1 cellular context compared by ENCODE assay signal in genomic region chr16:57808589-57808988, GRCh38.
A peak's percentile ranks its signal among the peaks of the same experiment; 100 is the strongest.
TF ChIP-seq lines count a peak whose summit lies in the region.

No MANE protein-coding gene starts in this region.

TF ChIP-seq in A549, 52 proteins besides CTCF, POLR2A, EP300 and RAD21 (continued from another document):
- TF ChIP-seq RCOR1 (IDR thresholded peaks at IDR 0.05; ENCODE audit: low read depth, low read length): no peak
- TF ChIP-seq ATOH8 (CRISPR knock-in tag; IDR thresholded peaks at IDR 0.05; ENCODE audit: low read depth): peak; percentile 80
- 0 out of 2 replicates have a peak, but pooled peaks have one; percentile 64 for TF ChIP-seq FOXS1 (CRISPR knock-in tag; IDR thresholded peaks at IDR 0.05)
- no peak for TF ChIP-seq REST (IDR thresholded peaks at IDR 0.05)
- TF ChIP-seq TFCP2L1 (CRISPR knock-in tag; IDR thresholded peaks at IDR 0.05): 0 out of 2 replicates have a peak, but pooled peaks have one; percentile 10
- no peak for TF ChIP-seq SMC3 (IDR thresholded peaks at IDR 0.05)
- TF ChIP-seq CEBPB (IDR thresholded peaks at IDR 0.05): no peak
- no peak for TF ChIP-seq HES2 (IDR thresholded peaks at IDR 0.05)
- no peak for TF ChIP-seq CHD2 (IDR thresholded peaks at IDR 0.05; ENCODE audit: low read length, partially characterized antibody)
- no peak for TF ChIP-seq CBX8 (IDR thresholded peaks at IDR 0.05)
- TF ChIP-seq PHF8 (IDR thresholded peaks at IDR 0.05; ENCODE audit: borderline replicate concordance, low read depth): no peak
- no peak for TF ChIP-seq ESRRA (IDR thresholded peaks at IDR 0.05; ENCODE audit: borderline replicate concordance, low read length)
- TF ChIP-seq JUN (IDR thresholded peaks at IDR 0.05): no peak
- TF ChIP-seq ELK1 (IDR thresholded peaks at IDR 0.05; ENCODE audit: low read depth, low read length): no peak
- no peak for TF ChIP-seq MAFK (IDR thresholded peaks at IDR 0.05; ENCODE audit: partially characterized antibody)
- peak; percentile 98 for TF ChIP-seq HOXB13 (CRISPR knock-in tag; IDR thresholded peaks at IDR 0.05; ENCODE audit: low read depth)
- peak; percentile 88; the same call in 1 of the 2 replicates for TF ChIP-seq EHF (CRISPR knock-in tag; IDR thresholded peaks at IDR 0.05)
- no peak for TF ChIP-seq ZC3H11A (IDR thresholded peaks at IDR 0.05)
- TF ChIP-seq CBX2 (IDR thresholded peaks at IDR 0.05; ENCODE audit: borderline replicate concordance, low read depth): no peak
- no peak for TF ChIP-seq EHMT2 (IDR thresholded peaks at IDR 0.05; ENCODE audit: low read depth)
- peak; percentile 81 for TF ChIP-seq HOXA7 (CRISPR knock-in tag; IDR thresholded peaks at IDR 0.05)
- no peak for TF ChIP-seq FOSL2 (IDR thresholded peaks at IDR 0.05)
- no peak; the same call in 1 of the 2 replicates for TF ChIP-seq FOSL2 (CRISPR knock-in tag; IDR thresholded peaks at IDR 0.05)
- no peak for TF ChIP-seq SREBF2 (IDR thresholded peaks at IDR 0.05)
- TF ChIP-seq MYC (IDR thresholded peaks at IDR 0.05; ENCODE audit: borderline replicate concordance, low read length): no peak
- TF ChIP-seq KDM5A (IDR thresholded peaks at IDR 0.05): no peak
- TF ChIP-seq HMGXB4 (CRISPR knock-in tag; IDR thresholded peaks at IDR 0.05; ENCODE audit: borderline replicate concordance): no peak
- no peak for TF ChIP-seq USF2 (IDR thresholded peaks at IDR 0.05)
- no peak for TF ChIP-seq NPAS2 (CRISPR knock-in tag; IDR thresholded peaks at IDR 0.05; ENCODE audit: borderline replicate concordance)
- TF ChIP-seq HEYL (CRISPR knock-in tag; IDR thresholded peaks at IDR 0.05): peak; percentile 91
- peak; percentile 91; the same call in 1 of the 2 replicates for TF ChIP-seq ZNF302 (CRISPR knock-in tag; IDR thresholded peaks at IDR 0.05)
- no peak for TF ChIP-seq MAZ (IDR thresholded peaks at IDR 0.05; ENCODE audit: borderline replicate concordance, low read depth, low read length)
- TF ChIP-seq POLR2AphosphoS2 (conservative IDR thresholded peaks at IDR 0.05; ENCODE audit: low read length): no peak
- TF ChIP-seq HDAC2 (IDR thresholded peaks at IDR 0.05): no peak
- TF ChIP-seq BCL3 (IDR thresholded peaks at IDR 0.05): no peak
- TF ChIP-seq GATA3 (IDR thresholded peaks at IDR 0.05; ENCODE audit: borderline replicate concordance): no peak
- 0 out of 2 replicates have a peak, but pooled peaks have one; percentile 66 for TF ChIP-seq CHD4 (IDR thresholded peaks at IDR 0.05; ENCODE audit: borderline replicate concordance)
- peak; percentile 84 for TF ChIP-seq FOSB (CRISPR knock-in tag; IDR thresholded peaks at IDR 0.05)
- TF ChIP-seq TP53 (CRISPR knock-in tag; IDR thresholded peaks at IDR 0.05): peak; percentile 37; the same call in 1 of the 2 replicates
- 0 out of 2 replicates have a peak, but pooled peaks have one; percentile 17 for TF ChIP-seq RARB (CRISPR knock-in tag; IDR thresholded peaks at IDR 0.05)
- TF ChIP-seq MAX (IDR thresholded peaks at IDR 0.05): no peak
- no peak for TF ChIP-seq PBX3 (IDR thresholded peaks at IDR 0.05)
- no peak for TF ChIP-seq RNF2 (IDR thresholded peaks at IDR 0.05; ENCODE audit: borderline replicate concordance, low read depth)
- no peak for TF ChIP-seq JUNB (IDR thresholded peaks at IDR 0.05)
- TF ChIP-seq NFE2L2 (conservative IDR thresholded peaks at IDR 0.05; ENCODE audit: low read length): no peak
- no peak for TF ChIP-seq RFX5 (IDR thresholded peaks at IDR 0.05)
- peak; percentile 90 for TF ChIP-seq HOXB5 (CRISPR knock-in tag; IDR thresholded peaks at IDR 0.05)
- TF ChIP-seq BHLHE40 (IDR thresholded peaks at IDR 0.05; ENCODE audit: low read depth, low read length): no peak
- no peak for TF ChIP-seq KDM1A (IDR thresholded peaks at IDR 0.05; ENCODE audit: low read depth)
